In the genomic region with DNA sequence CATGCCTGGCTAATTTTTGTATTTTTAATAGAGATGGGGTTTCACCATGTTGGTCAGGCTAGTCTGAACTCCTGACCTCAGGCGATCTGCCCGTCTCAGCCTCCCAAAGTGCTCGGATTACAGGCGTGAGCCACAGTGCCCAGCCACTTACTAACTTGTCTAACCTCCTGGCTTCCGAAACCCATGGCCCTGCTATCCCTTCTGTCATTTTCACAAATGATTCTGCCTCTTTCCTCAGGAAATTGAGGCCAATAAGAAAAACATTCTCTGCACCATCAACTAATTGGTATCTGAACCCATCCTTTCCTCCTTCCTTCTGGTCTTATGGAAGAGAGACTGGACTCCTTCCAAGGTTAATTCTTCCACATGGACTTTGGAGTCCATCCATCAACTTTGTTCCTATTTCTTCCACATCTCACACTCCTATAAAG, we compare ENCODE assay signal across 10 cellular contexts. TPM values are rescaled to one million over a fixed set of nuclear protein-coding genes. Genes with fewer than 3 reads are reported as not detected.
DNase-seq lines count a peak whose midpoint lies in the region; ATAC-seq, FAIRE-seq and TF ChIP-seq lines count a peak whose summit lies in the region.
"Had no signal": no experiment of that assay in that cellular context is flagged by ENCODE, and none has a peak within 500 bp of the region (broad histone marks: within the 10 kb centered on the region; RNA-seq: fewer than 3 reads in every experiment).

No MANE protein-coding gene starts in this region.

- DNase-seq in GM04503 (ENCODE audit: low read depth) = peak; percentile 55
- peak; percentile 62 for DNase-seq in astrocyte (ENCODE audit: low read depth)
- DNase-seq in hepatocyte (ENCODE audit: low spot score) = no peak
- no peak for DNase-seq in stimulated activated naive B cell treated with anti-CD40 and anti-IgM and Interleukin-4, amounts not matched to agents 10 μg/mL and 1 μg/mL and 100 μg/mL, for 72 hours
- DNase-seq in activated CD4-positive, CD25-positive, alpha-beta regulatory T cell (lab: John Stamatoyannopoulos, UW) = no peak
- DNase-seq in colonic mucosa = no peak
- DNase-seq in WTC11 (ENCODE audit: low spot score) = no peak
- DNase-seq: GDM1; naive thymus-derived CD8-positive, alpha-beta T cell had no signal

- H2AFZ ChIP-seq in astrocyte (ENCODE audit: low read depth, low read length) = peak overlapping the region; percentile 6
- H2AFZ ChIP-seq in hepatocyte = no peak overlapping the region

- FAIRE-seq in astrocyte (lab: Jason Lieb, UNC) = peak; percentile 9

- H3K27ac ChIP-seq in astrocyte (ENCODE audit: low read depth, low read length) = peak overlapping the region; percentile 49
- H3K27ac ChIP-seq in hepatocyte = peak overlapping the region; percentile 9
- H3K27ac ChIP-seq in colonic mucosa = no peak overlapping the region

- H3K4me3 ChIP-seq in astrocyte (ENCODE audit: insufficient read depth, low read depth, low read length) (no peak overlapping the region), hepatocyte (no peak overlapping the region), colonic mucosa (no peak overlapping the region)

- H3K27me3 Mint-ChIP-seq in astrocyte (ENCODE audit: low read depth, unreplicated experiment) = no peaks in the 10 kb centered on the region
- H3K27me3 Mint-ChIP-seq in stimulated activated naive B cell treated with anti-CD40 and anti-IgM and Interleukin-4, amounts not matched to agents 10 μg/mL and 1 μg/mL and 100 μg/mL, for 72 hours = peaks cover 6 to 16% of the 10 kb centered on the region in 2 donors
- no peaks in the 10 kb centered on the region; the same call in 1 of the 2 replicates for H3K27me3 Mint-ChIP-seq in WTC11 (ENCODE audit: low read depth)

- H3K9me3 ChIP-seq in astrocyte (ENCODE audit: insufficient read depth, low read depth, low read length) (no peaks in the 10 kb centered on the region), hepatocyte (ENCODE audit: low read depth) (no peaks in the 10 kb centered on the region), colonic mucosa (no peaks in the 10 kb centered on the region)

- H3K4me3 Mint-ChIP-seq in astrocyte (ENCODE audit: unreplicated experiment) (no peak overlapping the region), WTC11 (no peak overlapping the region)
- H3K4me3 Mint-ChIP-seq in stimulated activated naive B cell treated with anti-CD40 and anti-IgM and Interleukin-4, amounts not matched to agents 10 μg/mL and 1 μg/mL and 100 μg/mL, for 72 hours = no peak overlapping the region
- H3K4me3 Mint-ChIP-seq: naive thymus-derived CD8-positive, alpha-beta T cell had no signal

- POLR2A ChIA-PET in WTC11 (lab: Charles Lee) = no interaction called here

- H3K36me3 Mint-ChIP-seq in astrocyte (ENCODE audit: low read depth, unreplicated experiment) = no peaks in the 10 kb centered on the region
- H3K36me3 Mint-ChIP-seq in stimulated activated naive B cell treated with anti-CD40 and anti-IgM and Interleukin-4, amounts not matched to agents 10 μg/mL and 1 μg/mL and 100 μg/mL, for 72 hours = no peaks in the 10 kb centered on the region
- no peaks in the 10 kb centered on the region for H3K36me3 Mint-ChIP-seq in WTC11
- H3K36me3 Mint-ChIP-seq: naive thymus-derived CD8-positive, alpha-beta T cell had no signal

- peaks cover 11% of the 10 kb centered on the region for H3K4me1 Mint-ChIP-seq in astrocyte (ENCODE audit: low read depth, unreplicated experiment)
- peaks cover 0 to 3% of the 10 kb centered on the region in 2 donors for H3K4me1 Mint-ChIP-seq in stimulated activated naive B cell treated with anti-CD40 and anti-IgM and Interleukin-4, amounts not matched to agents 10 μg/mL and 1 μg/mL and 100 μg/mL, for 72 hours
- H3K4me1 Mint-ChIP-seq in WTC11 = peaks cover 4% of the 10 kb centered on the region

- TF ChIP-seq CTCF in astrocyte (IDR thresholded peaks at IDR 0.05; ENCODE audit: insufficient read depth, low read depth, low read length) (no peak), hepatocyte (IDR thresholded peaks at IDR 0.05; ENCODE audit: poor library complexity) (no peak), colonic mucosa (IDR thresholded peaks at IDR 0.05) (no peak), WTC11 (IDR thresholded peaks at IDR 0.05) (no peak)

- H3K27me3 ChIP-seq in astrocyte (ENCODE audit: insufficient read depth, low read length) (no peaks in the 10 kb centered on the region), hepatocyte (no peaks in the 10 kb centered on the region), colonic mucosa (no peaks in the 10 kb centered on the region)

- peaks cover 5% of the 10 kb centered on the region for H3K4me1 ChIP-seq in astrocyte (ENCODE audit: insufficient read depth, low read length)
- no peaks in the 10 kb centered on the region for H3K4me1 ChIP-seq in hepatocyte (ENCODE audit: insufficient read depth)
- H3K4me1 ChIP-seq in colonic mucosa = no peaks in the 10 kb centered on the region

- no peaks in the 10 kb centered on the region for H3K36me3 ChIP-seq in astrocyte (ENCODE audit: insufficient read depth, low read length)
- H3K36me3 ChIP-seq in hepatocyte (replicated peaks; ENCODE audit: insufficient read depth, low read depth) = no peaks in the 10 kb centered on the region
- H3K36me3 ChIP-seq in colonic mucosa = no peaks in the 10 kb centered on the region

- 57% methylated on average over 5 of the region's 5 CpGs for WGBS in hepatocyte (ENCODE audit: low lambda C conversion rate, missing lambda C conversion rate)

- intact Hi-C loops in colonic mucosa (cut with DNase I) = no loop called here

- H3K9me2 ChIP-seq in hepatocyte (replicated peaks; ENCODE audit: insufficient read depth) = no peaks in the 10 kb centered on the region

- no peak for ATAC-seq in stimulated activated naive B cell treated with anti-CD40 and anti-IgM and Interleukin-4, amounts not matched to agents 10 μg/mL and 1 μg/mL and 100 μg/mL, for 72 hours (replicated peaks)
- ATAC-seq in GM21381 (IDR thresholded peaks at IDR 0.05; ENCODE audit: unreplicated experiment) (no peak), WTC11 (no peak)
- ATAC-seq: naive thymus-derived CD8-positive, alpha-beta T cell had no signal

- H3K79me2 ChIP-seq in astrocyte (ENCODE audit: insufficient read depth, low read length) (no peaks in the 10 kb centered on the region), hepatocyte (no peaks in the 10 kb centered on the region)

- H3K9me3 Mint-ChIP-seq in astrocyte (ENCODE audit: unreplicated experiment) = no peaks in the 10 kb centered on the region
- H3K9me3 Mint-ChIP-seq in stimulated activated naive B cell treated with anti-CD40 and anti-IgM and Interleukin-4, amounts not matched to agents 10 μg/mL and 1 μg/mL and 100 μg/mL, for 72 hours = no peaks in the 10 kb centered on the region
- peaks cover 6% of the 10 kb centered on the region for H3K9me3 Mint-ChIP-seq in WTC11
- H3K9me3 Mint-ChIP-seq: naive thymus-derived CD8-positive, alpha-beta T cell had no signal

- peak overlapping the region; percentile 73 for H3K27ac Mint-ChIP-seq in astrocyte (ENCODE audit: unreplicated experiment)
- H3K27ac Mint-ChIP-seq in stimulated activated naive B cell treated with anti-CD40 and anti-IgM and Interleukin-4, amounts not matched to agents 10 μg/mL and 1 μg/mL and 100 μg/mL, for 72 hours = peak overlapping the region; percentile 2
- H3K27ac Mint-ChIP-seq in WTC11 = no peak overlapping the region
- H3K27ac Mint-ChIP-seq: naive thymus-derived CD8-positive, alpha-beta T cell had no signal

- H4K20me1 ChIP-seq in astrocyte (ENCODE audit: insufficient read depth, low read length) = no peaks in the 10 kb centered on the region
- no peaks in the 10 kb centered on the region for H4K20me1 ChIP-seq in hepatocyte (ENCODE audit: insufficient read depth, poor library complexity, severe bottlenecking)

- H3K4me2 ChIP-seq in astrocyte (ENCODE audit: low read length) = peak overlapping the region; percentile 68
- H3K4me2 ChIP-seq in hepatocyte = no peak overlapping the region

- no peak overlapping the region for H3K9ac ChIP-seq in astrocyte (ENCODE audit: low read length)
- H3K9ac ChIP-seq in colonic mucosa (ENCODE audit: low read depth in 2 of 2, low read length in 2 of 2) = no peak overlapping the region

- CTCF ChIA-PET in WTC11 (lab: Charles Lee) = interaction anchor here (0.6 to 1.0 kb wide), 2 partner anchors 19 to 26 kb away, joined by 3 read pairs; no protein-coding TSS in a partner anchor

TF ChIP-seq in WTC11, 78 proteins besides CTCF, POLR2A, EP300 and RAD21 (continues in another document):
- TF ChIP-seq HMGA2 (CRISPR knock-in tag; IDR thresholded peaks at IDR 0.05) = no peak
- TF ChIP-seq, protein P1, sequence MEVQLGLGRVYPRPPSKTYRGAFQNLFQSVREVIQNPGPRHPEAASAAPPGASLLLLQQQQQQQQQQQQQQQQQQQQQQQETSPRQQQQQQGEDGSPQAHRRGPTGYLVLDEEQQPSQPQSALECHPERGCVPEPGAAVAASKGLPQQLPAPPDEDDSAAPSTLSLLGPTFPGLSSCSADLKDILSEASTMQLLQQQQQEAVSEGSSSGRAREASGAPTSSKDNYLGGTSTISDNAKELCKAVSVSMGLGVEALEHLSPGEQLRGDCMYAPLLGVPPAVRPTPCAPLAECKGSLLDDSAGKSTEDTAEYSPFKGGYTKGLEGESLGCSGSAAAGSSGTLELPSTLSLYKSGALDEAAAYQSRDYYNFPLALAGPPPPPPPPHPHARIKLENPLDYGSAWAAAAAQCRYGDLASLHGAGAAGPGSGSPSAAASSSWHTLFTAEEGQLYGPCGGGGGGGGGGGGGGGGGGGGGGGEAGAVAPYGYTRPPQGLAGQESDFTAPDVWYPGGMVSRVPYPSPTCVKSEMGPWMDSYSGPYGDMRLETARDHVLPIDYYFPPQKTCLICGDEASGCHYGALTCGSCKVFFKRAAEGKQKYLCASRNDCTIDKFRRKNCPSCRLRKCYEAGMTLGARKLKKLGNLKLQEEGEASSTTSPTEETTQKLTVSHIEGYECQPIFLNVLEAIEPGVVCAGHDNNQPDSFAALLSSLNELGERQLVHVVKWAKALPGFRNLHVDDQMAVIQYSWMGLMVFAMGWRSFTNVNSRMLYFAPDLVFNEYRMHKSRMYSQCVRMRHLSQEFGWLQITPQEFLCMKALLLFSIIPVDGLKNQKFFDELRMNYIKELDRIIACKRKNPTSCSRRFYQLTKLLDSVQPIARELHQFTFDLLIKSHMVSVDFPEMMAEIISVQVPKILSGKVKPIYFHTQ (CRISPR knock-in tag; IDR thresholded peaks at IDR 0.05) = no peak
- no peak for TF ChIP-seq ELF4 (CRISPR knock-in tag; IDR thresholded peaks at IDR 0.05; ENCODE audit: low read depth)
- TF ChIP-seq MYBL2 (CRISPR knock-in tag; IDR thresholded peaks at IDR 0.05) = no peak
- TF ChIP-seq, protein P2, sequence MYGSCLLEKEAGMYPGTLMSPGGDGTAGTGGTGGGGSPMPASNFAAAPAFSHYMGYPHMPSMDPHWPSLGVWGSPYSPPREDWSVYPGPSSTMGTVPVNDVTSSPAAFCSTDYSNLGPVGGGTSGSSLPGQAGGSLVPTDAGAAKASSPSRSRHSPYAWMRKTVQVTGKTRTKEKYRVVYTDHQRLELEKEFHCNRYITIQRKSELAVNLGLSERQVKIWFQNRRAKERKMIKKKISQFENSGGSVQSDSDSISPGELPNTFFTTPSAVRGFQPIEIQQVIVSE (CRISPR knock-in tag; IDR thresholded peaks at IDR 0.05; ENCODE audit: borderline replicate concordance) = no peak

RNA-seq across cellular contexts. Expression of a gene that starts 27.9 kb away (rescaled TPM):
- total RNA-seq in astrocyte = 48.6 and 51.1 TPM in 2 replicates
- total RNA-seq in hepatocyte = 19.3 and 52.8 TPM in 2 replicates
- 17.1 and 25.2 TPM in 2 replicates for polyA plus RNA-seq in hepatocyte
- 10 to 100 TPM; 32.8 to 33.2 TPM for total RNA-seq in colonic mucosa
- total RNA-seq in WTC11 (2021) = 76.8 to 86.3 TPM (median 77.4 TPM) in 3 replicates

Comparison
In these comparisons a context has a peak if more than half of its experiments do, and no peak if none do; other contexts are left out.
1. DNase-seq: peak in GM04503 (single experiment) and astrocyte (single experiment); none in hepatocyte (single experiment), stimulated activated naive B cell treated with anti-CD40 and anti-IgM and Interleukin-4, amounts not matched to agents 10 μg/mL and 1 μg/mL and 100 μg/mL, for 72 hours (single experiment), activated CD4-positive, CD25-positive, alpha-beta regulatory T cell (0 of 4), colonic mucosa (single experiment) and WTC11 (single experiment).